15 cellular contexts compared by ENCODE assay signal in genomic region chr12:123050913-123051312, GRCh38.
DNase-seq lines count a peak whose midpoint lies in the region; ATAC-seq and TF ChIP-seq lines count a peak whose summit lies in the region.
"Had no signal": no experiment of that assay in that cellular context is flagged by ENCODE, and none has a peak within 500 bp of the region (broad histone marks: within the 10 kb centered on the region; RNA-seq: fewer than 3 reads in every experiment).

No MANE protein-coding gene starts in this region.

- H3K9me3 ChIP-seq in adrenal gland (replicated peaks in 1 of 3), result no peaks in the 10 kb centered on the region
- H3K9me3 ChIP-seq: thyroid gland had no signal

- peak; percentile 27 for DNase-seq in NK-92 treated with Interleukin-12 subunit alpha and Interleukin-12 subunit beta, amount 100 ng/mL, for 24 hours (lab: John Stamatoyannopoulos, UW)
- DNase-seq in NK-92 (lab: John Stamatoyannopoulos, UW; ENCODE audit: unreplicated experiment), result no peak
- no peak for DNase-seq in adrenal gland
- DNase-seq in immature natural killer cell, result no peak
- DNase-seq in stimulated activated naive B cell treated with anti-CD40 and anti-IgM and Interleukin-4, amounts not matched to agents 10 μg/mL and 1 μg/mL and 100 μg/mL, for 72 hours, result no peak
- DNase-seq in activated CD8-positive, alpha-beta memory T cell treated with anti-CD3 and anti-CD28 coated beads, Interleukin-2, amount 10 ng/mL, durations not matched to agents 7 days and 5 days, result no peak
- no peak for DNase-seq in GM13976 (ENCODE audit: low spot score)
- DNase-seq in ureter (ENCODE audit: low spot score), result no peak
- DNase-seq: activated naive CD4-positive, alpha-beta T cell treated with Interleukin-2 at 50 U/mL for 16 hours; DMS53; KG1; NCI-H1436 treated with DMSO at 0.1 percent for 48 hours; stimulated activated CD4-positive, alpha-beta T cell treated with anti-CD3 and anti-CD28 coated beads, Interleukin-1b, Interleukin-23, amount 100 ng/mL, for 48 hours; thyroid gland had no signal

- no peaks in the 10 kb centered on the region for H3K27me3 ChIP-seq in adrenal gland
- H3K27me3 ChIP-seq: brain microvascular endothelial cell, thyroid gland had no signal

- H3K27ac ChIP-seq in adrenal gland, result peak overlapping the region; percentile 58 to 88 (median 76)
- H3K27ac ChIP-seq: brain microvascular endothelial cell, thyroid gland had no signal

- peak overlapping the region in 4 of 6 donors; percentile 1 to 50 (median 24) for H3K27ac Mint-ChIP-seq in immature natural killer cell
- peak overlapping the region; percentile 79 for H3K27ac Mint-ChIP-seq in stimulated activated naive B cell treated with anti-CD40 and anti-IgM and Interleukin-4, amounts not matched to agents 10 μg/mL and 1 μg/mL and 100 μg/mL, for 72 hours
- H3K27ac Mint-ChIP-seq in activated CD8-positive, alpha-beta memory T cell treated with anti-CD3 and anti-CD28 coated beads, Interleukin-2, amount 10 ng/mL, durations not matched to agents 7 days and 5 days, result no peak overlapping the region

- no peak for ATAC-seq in stimulated activated naive B cell treated with anti-CD40 and anti-IgM and Interleukin-4, amounts not matched to agents 10 μg/mL and 1 μg/mL and 100 μg/mL, for 72 hours (replicated peaks)
- no peak for ATAC-seq in activated CD8-positive, alpha-beta memory T cell treated with anti-CD3 and anti-CD28 coated beads, Interleukin-2, amount 10 ng/mL, durations not matched to agents 7 days and 5 days

- in situ Hi-C loops in GM13976 (cut with MboI; ENCODE audit: low sequenced_read_pairs, unreplicated experiment), result no loop called here

- peaks cover 28 to 32% of the 10 kb centered on the region in 2 donors for H3K4me1 Mint-ChIP-seq in immature natural killer cell
- H3K4me1 Mint-ChIP-seq in stimulated activated naive B cell treated with anti-CD40 and anti-IgM and Interleukin-4, amounts not matched to agents 10 μg/mL and 1 μg/mL and 100 μg/mL, for 72 hours, result peaks cover 6 to 32% of the 10 kb centered on the region in 2 donors
- peaks cover 9% of the 10 kb centered on the region for H3K4me1 Mint-ChIP-seq in activated CD8-positive, alpha-beta memory T cell treated with anti-CD3 and anti-CD28 coated beads, Interleukin-2, amount 10 ng/mL, durations not matched to agents 7 days and 5 days

- CTCF ChIA-PET in activated CD8-positive, alpha-beta memory T cell treated with anti-CD3 and anti-CD28 coated beads, Interleukin-2, amount 10 ng/mL, durations not matched to agents 7 days and 5 days (lab: Charles Lee), result no interaction called here

- intact Hi-C loops in adrenal gland (cut with DNase I), result no loop called here

- peaks cover 30 to 34% of the 10 kb centered on the region in 2 donors for H3K4me1 ChIP-seq in adrenal gland (replicated peaks in 1 of 2)

- peaks cover 0 to 13% (median 6%) of the 10 kb centered on the region in 3 donors for H3K36me3 Mint-ChIP-seq in immature natural killer cell
- peaks cover 1 to 2% of the 10 kb centered on the region in 2 donors for H3K36me3 Mint-ChIP-seq in stimulated activated naive B cell treated with anti-CD40 and anti-IgM and Interleukin-4, amounts not matched to agents 10 μg/mL and 1 μg/mL and 100 μg/mL, for 72 hours
- H3K36me3 Mint-ChIP-seq in activated CD8-positive, alpha-beta memory T cell treated with anti-CD3 and anti-CD28 coated beads, Interleukin-2, amount 10 ng/mL, durations not matched to agents 7 days and 5 days, result no peaks in the 10 kb centered on the region

- H3K4me3 Mint-ChIP-seq in immature natural killer cell, result no peak overlapping the region
- no peak overlapping the region for H3K4me3 Mint-ChIP-seq in stimulated activated naive B cell treated with anti-CD40 and anti-IgM and Interleukin-4, amounts not matched to agents 10 μg/mL and 1 μg/mL and 100 μg/mL, for 72 hours
- H3K4me3 Mint-ChIP-seq in activated CD8-positive, alpha-beta memory T cell treated with anti-CD3 and anti-CD28 coated beads, Interleukin-2, amount 10 ng/mL, durations not matched to agents 7 days and 5 days, result no peak overlapping the region

- H3K36me3 ChIP-seq in adrenal gland (replicated peaks in 1 of 2), result no peaks in the 10 kb centered on the region
- H3K36me3 ChIP-seq: brain microvascular endothelial cell, thyroid gland had no signal

- H3K9me3 Mint-ChIP-seq in immature natural killer cell, result no peaks in the 10 kb centered on the region
- no peaks in the 10 kb centered on the region for H3K9me3 Mint-ChIP-seq in stimulated activated naive B cell treated with anti-CD40 and anti-IgM and Interleukin-4, amounts not matched to agents 10 μg/mL and 1 μg/mL and 100 μg/mL, for 72 hours
- H3K9me3 Mint-ChIP-seq in activated CD8-positive, alpha-beta memory T cell treated with anti-CD3 and anti-CD28 coated beads, Interleukin-2, amount 10 ng/mL, durations not matched to agents 7 days and 5 days (ENCODE audit: low read depth), result no peaks in the 10 kb centered on the region

- H3K4me3 ChIP-seq in adrenal gland, result no peak overlapping the region
- H3K4me3 ChIP-seq: thyroid gland had no signal

- TF ChIP-seq CTCF in adrenal gland (IDR thresholded peaks at IDR 0.05), result no peak
- no peak for TF ChIP-seq CTCF in GM13976 (IDR thresholded peaks at IDR 0.05; ENCODE audit: borderline replicate concordance, control extremely low read depth, extremely low read depth, insufficient read depth, missing control alignments)

- TF ChIP-seq POLR2A in adrenal gland (IDR thresholded peaks at IDR 0.05), result no peak

- 64 to 78% (median 71%) methylated on average over 2 to 4 of the region's 4 CpGs for whole genome bisulfite sequencing in adrenal gland, 4 donors

- H3K27me3 Mint-ChIP-seq in immature natural killer cell (ENCODE audit: low read depth in 3 of 3), result peaks cover 0 to 2% (median 0%) of the 10 kb centered on the region in 3 donors
- no peaks in the 10 kb centered on the region for H3K27me3 Mint-ChIP-seq in stimulated activated naive B cell treated with anti-CD40 and anti-IgM and Interleukin-4, amounts not matched to agents 10 μg/mL and 1 μg/mL and 100 μg/mL, for 72 hours
- peaks cover 3% of the 10 kb centered on the region for H3K27me3 Mint-ChIP-seq in activated CD8-positive, alpha-beta memory T cell treated with anti-CD3 and anti-CD28 coated beads, Interleukin-2, amount 10 ng/mL, durations not matched to agents 7 days and 5 days
